ENCODE assay signal across 10 cellular contexts in genomic region chr2:234363011-234363487, GRCh38.
A peak's percentile ranks its signal among the peaks of the same experiment; 100 is the strongest.
DNase-seq lines count a peak whose midpoint lies in the region; ATAC-seq and TF ChIP-seq lines count a peak whose summit lies in the region.
"Had no signal": no experiment of that assay in that cellular context is flagged by ENCODE, and none has a peak within 500 bp of the region (broad histone marks: within the 10 kb centered on the region; RNA-seq: fewer than 3 reads in every experiment).

No MANE protein-coding gene starts in this region.

- H3K9me3 ChIP-seq in gastroesophageal sphincter, result no peaks in the 10 kb centered on the region

- H3K4me3 Mint-ChIP-seq in Calu3 (ENCODE audit: low read depth, unreplicated experiment) (no peak overlapping the region), mesothelial cell of epicardium (peak overlapping the region; percentile 22)
- H3K4me3 Mint-ChIP-seq: memory B cell had no signal

- no peak for TF ChIP-seq POLR2A in gastroesophageal sphincter (IDR thresholded peaks at IDR 0.05)

- peaks cover 2% of the 10 kb centered on the region for H3K9me3 Mint-ChIP-seq in Calu3 (ENCODE audit: low read depth, unreplicated experiment)
- H3K9me3 Mint-ChIP-seq in mesothelial cell of epicardium, result peaks cover 21% of the 10 kb centered on the region

- TF ChIP-seq CTCF in Calu3 (IDR thresholded peaks at IDR 0.05; ENCODE audit: unreplicated experiment) (no peak), LNCaP clone FGC (IDR thresholded peaks at IDR 0.05; ENCODE audit: control insufficient read depth, extremely low read depth, insufficient read depth) (no peak), astrocyte of the spinal cord (IDR thresholded peaks at IDR 0.05; ENCODE audit: low read depth, low read length) (no peak), mesothelial cell of epicardium (IDR thresholded peaks at IDR 0.05; ENCODE audit: unreplicated experiment) (no peak), gastroesophageal sphincter (IDR thresholded peaks at IDR 0.05) (no peak)

- H3K4me3 ChIP-seq in LNCaP clone FGC (ENCODE audit: low read depth, low read length) (no peak overlapping the region), astrocyte of the spinal cord (ENCODE audit: low read depth, low read length) (no peak overlapping the region), gastroesophageal sphincter (no peak overlapping the region)

- H3K27ac Mint-ChIP-seq in Calu3 (ENCODE audit: unreplicated experiment), result no peak overlapping the region
- H3K27ac Mint-ChIP-seq in mesothelial cell of epicardium, result peak overlapping the region; percentile 88
- H3K27ac Mint-ChIP-seq: memory B cell had no signal

- CTCF ChIA-PET in Calu3 (lab: Charles Lee), result interaction anchor here (1.1 kb wide), 1 partner anchor 15 kb away, joined by 3 read pairs; no protein-coding TSS in a partner anchor

- H3K36me3 Mint-ChIP-seq in Calu3 (ENCODE audit: insufficient read depth, unreplicated experiment), result no peaks in the 10 kb centered on the region
- H3K36me3 Mint-ChIP-seq in mesothelial cell of epicardium, result peaks cover 3% of the 10 kb centered on the region

- intact Hi-C loops in Calu3 (cut with micrococcal nuclease; ENCODE audit: unreplicated experiment), result no loop called here

- 28 to 31% methylated on average over 3 of the region's 4 CpGs for WGBS in gastroesophageal sphincter (ENCODE audit: low coverage in 1 of 2), 2 donors

- H3K36me3 ChIP-seq in gastroesophageal sphincter, result no peaks in the 10 kb centered on the region

- peaks cover 0 to 16% (median 4%) of the 10 kb centered on the region in 3 donors for H3K4me1 ChIP-seq in gastroesophageal sphincter

- peak; percentile 10 for DNase-seq in Calu3
- DNase-seq in LNCaP clone FGC (ENCODE audit: low read depth), result peak; percentile 58
- peak; percentile 89 for DNase-seq in astrocyte of the spinal cord (ENCODE audit: low read depth, low spot score)
- no peak for DNase-seq in mesothelial cell of epicardium (ENCODE audit: low spot score in 2 of 2, unreplicated experiment in 2 of 2)
- DNase-seq in foreskin melanocyte, result no peak
- DNase-seq: aorta had no signal

- BruUV-seq in Calu3 (replicated peaks; lab: Mats Ljungman, UMichigan), result no TSS peak

- in situ Hi-C loops in astrocyte of the spinal cord (cut with HindIII; ENCODE audit: low sequenced_read_pairs), result no loop called here

- H3K27me3 Mint-ChIP-seq in Calu3 (ENCODE audit: unreplicated experiment) (no peaks in the 10 kb centered on the region), mesothelial cell of epicardium (ENCODE audit: low read depth) (no peaks in the 10 kb centered on the region)

- ATAC-seq in GM18870 (IDR thresholded peaks at IDR 0.05; ENCODE audit: unreplicated experiment), result no peak
- no peak for ATAC-seq in HG03039 (IDR thresholded peaks at IDR 0.05; ENCODE audit: unreplicated experiment)
- no peak for ATAC-seq in gastroesophageal sphincter

- H3K4me1 Mint-ChIP-seq in Calu3 (ENCODE audit: low read depth, unreplicated experiment), result peaks cover 29% of the 10 kb centered on the region
- peaks cover 43% of the 10 kb centered on the region for H3K4me1 Mint-ChIP-seq in mesothelial cell of epicardium

- H3K27me3 ChIP-seq in gastroesophageal sphincter, result peaks cover 8% of the 10 kb centered on the region

- no peak for TF ChIP-seq EP300 in gastroesophageal sphincter (IDR thresholded peaks at IDR 0.05)

- H3K27ac ChIP-seq in gastroesophageal sphincter, result no peak overlapping the region

Comparison
In these comparisons a context has a peak if more than half of its experiments do, and no peak if none do; other contexts are left out.
1. DNase-seq: peak in Calu3 (single experiment), LNCaP clone FGC (single experiment) and astrocyte of the spinal cord (single experiment); none in mesothelial cell of epicardium (0 of 2) and foreskin melanocyte (single experiment).